In the genomic region with DNA sequence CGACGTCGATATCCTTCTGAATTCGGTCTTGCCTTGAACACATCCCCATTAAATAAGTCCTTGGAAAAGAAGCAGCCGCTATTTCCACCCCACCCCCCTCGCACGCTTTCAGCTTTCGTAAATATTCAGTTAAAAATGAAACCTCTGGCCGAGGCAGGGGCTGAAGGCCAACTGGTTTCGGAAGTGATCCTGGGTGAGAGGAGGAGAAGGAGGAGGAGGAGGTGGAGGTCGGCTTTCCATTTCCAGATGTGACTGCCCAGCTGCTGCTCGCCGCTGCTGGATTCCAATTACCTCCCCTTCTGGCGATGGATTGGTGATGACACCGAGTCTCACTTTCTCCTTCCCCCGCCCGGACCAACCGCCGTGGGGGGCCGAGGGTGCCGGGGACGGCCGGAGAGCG, we compare ENCODE assay signal across 8 cellular contexts.
A peak's percentile ranks its signal among the peaks of the same experiment; 100 is the strongest.
DNase-seq lines count a peak whose midpoint lies in the region; ATAC-seq, FAIRE-seq and TF ChIP-seq lines count a peak whose summit lies in the region.
"Not testable (repeated sequence)": the region's sequence is repeated elsewhere in the genome, so short reads cannot be mapped to it uniquely, and the experiment has no call there.

No MANE protein-coding gene starts in this region.

- not testable (repeated sequence) for FAIRE-seq in endothelial cell of umbilical vein (lab: Jason Lieb, UNC)

- not testable (repeated sequence) for H3K9me1 ChIP-seq in endothelial cell of umbilical vein (replicated peaks; ENCODE audit: control insufficient read depth, extremely low read depth, insufficient read depth, low read length)

- H3K9me3 ChIP-seq in T-helper 17 cell (ENCODE audit: control insufficient read depth, low read length, poor library complexity, severe bottlenecking); endothelial cell of umbilical vein (replicated peaks; ENCODE audit: control insufficient read depth, insufficient read depth, low read length); neuronal stem cell (replicated peaks in 1 of 2; ENCODE audit: control insufficient read depth in 2 of 2, insufficient read depth in 1 of 2, low read depth in 1 of 2, low read length in 2 of 2); subcutaneous abdominal adipose tissue (ENCODE audit: control insufficient read depth in 5 of 5, low read length in 5 of 5): not testable (repeated sequence)

- H2BK12ac ChIP-seq in neuronal stem cell (ENCODE audit: low read length): not testable (repeated sequence)

- H3K4me1 Mint-ChIP-seq in T-helper 17 cell: not testable (repeated sequence)

- CTCF ChIA-PET in endothelial cell of umbilical vein (lab: Charles Lee): not testable (repeated sequence)

- H3K27me3 ChIP-seq in endothelial cell of umbilical vein (ENCODE audit: control insufficient read depth in 2 of 2, insufficient read depth in 2 of 2, low read length in 2 of 2); neuronal stem cell (ENCODE audit: control insufficient read depth in 3 of 3, insufficient read depth in 3 of 3, low read depth in 1 of 3, low read length in 3 of 3); subcutaneous abdominal adipose tissue (ENCODE audit: control insufficient read depth in 5 of 5, insufficient read depth in 4 of 5, low read length in 5 of 5): not testable (repeated sequence)

- H3K18ac ChIP-seq in neuronal stem cell (ENCODE audit: low read length): not testable (repeated sequence)

- TF ChIP-seq POLR2A in endothelial cell of umbilical vein (IDR thresholded peaks at IDR 0.05; ENCODE audit: low read depth, low read length): not testable (repeated sequence)

- H4K8ac ChIP-seq in neuronal stem cell (ENCODE audit: low read depth, low read length): not testable (repeated sequence)

- H3K27ac ChIP-seq in endothelial cell of umbilical vein (ENCODE audit: insufficient read depth, low read depth, low read length); neuronal stem cell (replicated peaks; ENCODE audit: low read length); subcutaneous abdominal adipose tissue (ENCODE audit: low read depth, low read length): not testable (repeated sequence)

- H3K4me3 ChIP-seq in endothelial cell of umbilical vein (replicated peaks in 1 of 3; ENCODE audit: insufficient read depth in 1 of 3, low read depth in 1 of 3, low read length in 3 of 3) (peak overlapping the region in 2 of 3 experiments; percentile 15 to 31), neuronal stem cell (ENCODE audit: low read length in 2 of 2) (peak overlapping the region in 1 of 2 donors; percentile 15), subcutaneous abdominal adipose tissue (ENCODE audit: low read depth in 1 of 5, low read length in 5 of 5) (peak overlapping the region; percentile 44 to 77 (median 60))

- intact Hi-C loops in endothelial cell of umbilical vein (cut with micrococcal nuclease): not testable (repeated sequence)

- not testable (repeated sequence) for H3K14ac ChIP-seq in neuronal stem cell (ENCODE audit: low read length)

- not testable (repeated sequence) for H3K79me1 ChIP-seq in neuronal stem cell (ENCODE audit: low read depth, low read length)

- POLR2A ChIA-PET in endothelial cell of umbilical vein (lab: Charles Lee): not testable (repeated sequence)

- not testable (repeated sequence) for H3K36me3 ChIP-seq in endothelial cell of umbilical vein (ENCODE audit: control insufficient read depth in 2 of 2, extremely low read depth in 1 of 2, insufficient read depth in 2 of 2, low read length in 2 of 2); neuronal stem cell (replicated peaks in 1 of 2; ENCODE audit: control insufficient read depth in 2 of 2, insufficient read depth in 2 of 2, low read length in 2 of 2); subcutaneous abdominal adipose tissue (ENCODE audit: control insufficient read depth in 5 of 5, insufficient read depth in 5 of 5, low read length in 5 of 5)

- ATAC-seq in T-helper 17 cell; activated naive CD4-positive, alpha-beta T cell treated with anti-CD3 and anti-CD28 coated beads, Interleukin-2, amount 50 U/mL, for 72 hours: not testable (repeated sequence)

- H2BK5ac ChIP-seq in neuronal stem cell (ENCODE audit: low read length): not testable (repeated sequence)

- dilution Hi-C loops in endothelial cell of umbilical vein (cut with MboI; ENCODE audit: extremely low pct_ligation_motif_present, low sequenced_read_pairs): not testable (repeated sequence)

- no CpG with 5 or more reads among the region's 24 CpGs for WGBS in neuronal stem cell (ENCODE audit: extremely low coverage in 2 of 2, insufficient read length in 2 of 2, insufficient replicate concordance in 1 of 2), 2 donors

- H2AK5ac ChIP-seq in neuronal stem cell (ENCODE audit: low read depth, low read length): not testable (repeated sequence)

- H3K4me3 Mint-ChIP-seq in T-helper 17 cell: peak overlapping the region; percentile 83

- peak overlapping the region; percentile 47 for H3K4me2 ChIP-seq in endothelial cell of umbilical vein (ENCODE audit: insufficient read depth, low read length)
- peak overlapping the region; percentile 18 for H3K4me2 ChIP-seq in neuronal stem cell (ENCODE audit: insufficient read depth, low read length, poor library complexity, severe bottlenecking)

- not testable (repeated sequence) for H3K9me3 Mint-ChIP-seq in activated naive CD4-positive, alpha-beta T cell treated with anti-CD3 and anti-CD28 coated beads, Interleukin-2, amount 50 U/mL, for 72 hours

- H3K4me1 ChIP-seq in endothelial cell of umbilical vein (ENCODE audit: control insufficient read depth, extremely low read depth, insufficient read depth, low read length); neuronal stem cell (ENCODE audit: control insufficient read depth in 2 of 2, insufficient read depth in 1 of 2, low read depth in 1 of 2, low read length in 2 of 2); subcutaneous abdominal adipose tissue (ENCODE audit: control insufficient read depth in 5 of 5, insufficient read depth in 5 of 5, low read length in 5 of 5): not testable (repeated sequence)

- H4K91ac ChIP-seq in neuronal stem cell (ENCODE audit: low read depth, low read length, poor library complexity): not testable (repeated sequence)

- in situ Hi-C loops in Caki2 (cut with HindIII; ENCODE audit: low pct_unique_long_range_greater_than_20kb, low sequenced_read_pairs); KBM-7 (cut with MboI; ENCODE audit: low pct_unique_long_range_greater_than_20kb, low sequenced_read_pairs): not testable (repeated sequence)

- not testable (repeated sequence) for H3K23ac ChIP-seq in neuronal stem cell (ENCODE audit: low read depth, low read length, poor library complexity)

- H2BK120ac ChIP-seq in neuronal stem cell (ENCODE audit: low read depth, low read length): not testable (repeated sequence)

- H2AFZ ChIP-seq in endothelial cell of umbilical vein (ENCODE audit: low read depth, low read length); neuronal stem cell (ENCODE audit: low read length): not testable (repeated sequence)

- not testable (repeated sequence) for H3K9ac ChIP-seq in endothelial cell of umbilical vein (replicated peaks; ENCODE audit: extremely low read depth, insufficient read depth, low read length); neuronal stem cell (ENCODE audit: low read depth, low read length, poor library complexity)
- H3K9ac ChIP-seq in subcutaneous abdominal adipose tissue (ENCODE audit: low read length in 5 of 5): peak overlapping the region in 2 of 5 donors; percentile 41 to 42

- not testable (repeated sequence) for H3K79me2 ChIP-seq in endothelial cell of umbilical vein (ENCODE audit: control insufficient read depth, insufficient read depth, low read length)

- not testable (repeated sequence) for H3K36me3 Mint-ChIP-seq in T-helper 17 cell (ENCODE audit: low read depth); activated naive CD4-positive, alpha-beta T cell treated with anti-CD3 and anti-CD28 coated beads, Interleukin-2, amount 50 U/mL, for 72 hours

- BruUV-seq in endothelial cell of umbilical vein (replicated peaks; lab: Mats Ljungman, UMichigan): not testable (repeated sequence)

- H3K27ac Mint-ChIP-seq in T-helper 17 cell: peak overlapping the region; percentile 88
- peak overlapping the region; percentile 70 to 72 for H3K27ac Mint-ChIP-seq in activated naive CD4-positive, alpha-beta T cell treated with anti-CD3 and anti-CD28 coated beads, Interleukin-2, amount 50 U/mL, for 72 hours

- H3K4ac ChIP-seq in neuronal stem cell (ENCODE audit: low read length): not testable (repeated sequence)

- DNase-seq in Caki2 (ENCODE audit: low read depth): peak; percentile 43
- peak; percentile 49 for DNase-seq in KBM-7
- not testable (repeated sequence) for DNase-seq in T-helper 17 cell; activated naive CD4-positive, alpha-beta T cell treated with anti-CD3 and anti-CD28 coated beads, Interleukin-2, amount 50 U/mL, for 72 hours (ENCODE audit: low spot score in 2 of 2); neuronal stem cell (ENCODE audit: low spot score)
- DNase-seq in endothelial cell of umbilical vein (ENCODE audit: low read depth, low spot score): peak; percentile 0
- peak; percentile 12 for DNase-seq in islet precursor cell

- TF ChIP-seq CTCF in endothelial cell of umbilical vein (IDR thresholded peaks at IDR 0.05; ENCODE audit: extremely low read depth in 1 of 2, insufficient read depth in 1 of 2, low read depth in 1 of 2, low read length in 2 of 2): not testable (repeated sequence)

- H2BK15ac ChIP-seq in neuronal stem cell (ENCODE audit: low read length): not testable (repeated sequence)

- H3K27me3 Mint-ChIP-seq in T-helper 17 cell: not testable (repeated sequence)

- H4K20me1 ChIP-seq in endothelial cell of umbilical vein (replicated peaks; ENCODE audit: control insufficient read depth, extremely low read depth, insufficient read depth, low read length): not testable (repeated sequence)
